In genomic region chr4:26217961-26218676, GRCh38 we compare ENCODE assay signal across 11 cellular contexts.
DNase-seq lines count a peak whose midpoint lies in the region; ATAC-seq and FAIRE-seq lines count a peak whose summit lies in the region.
"Had no signal": no experiment of that assay in that cellular context is flagged by ENCODE, and none has a peak within 500 bp of the region (broad histone marks: within the 10 kb centered on the region; RNA-seq: fewer than 3 reads in every experiment).

No MANE protein-coding gene starts in this region.

- H3K27me3 ChIP-seq in H7 (ENCODE audit: control insufficient read depth, insufficient read depth, low read length) = no peaks in the 10 kb centered on the region

- no peaks in the 10 kb centered on the region for H3K36me3 ChIP-seq in H7 (replicated peaks; ENCODE audit: control insufficient read depth, insufficient read depth, low read length)

- no peak overlapping the region for H3K4me3 ChIP-seq in H7 (ENCODE audit: insufficient read depth, low read depth, low read length)
- H3K4me3 ChIP-seq: A549 had no signal

- DNase-seq in Right ventricle myocardium inferior (ENCODE audit: missing footprints) (no peak), cardiac septum (ENCODE audit: low spot score) (no peak), MV-4-11 (lab: John Stamatoyannopoulos, UW) (peak; percentile 93), hypothalamus (lab: John Stamatoyannopoulos, UW) (peak in 31 of 51 donors; percentile 12 to 77 (median 37)), H7 (no peak), HuH-7.5 (ENCODE audit: low spot score) (no peak), RCC 7860 (ENCODE audit: low spot score) (no peak)
- no peak for DNase-seq in stimulated activated CD4-positive, alpha-beta T cell treated with anti-CD3 and anti-CD28 coated beads, Interleukin-4, amount 100 ng/mL, for 4 hours

- intact Hi-C loops in Right ventricle myocardium inferior (cut with DNase I) = no loop called here
- intact Hi-C loops in cardiac septum (cut with DNase I) = no loop called here

- ATAC-seq in Right ventricle myocardium inferior = peak; percentile 69
- ATAC-seq: A549, Panc1 had no signal

- FAIRE-seq in RCC 7860 (lab: Jason Lieb, UNC) = no peak
- FAIRE-seq: A549, frontal cortex had no signal

Comparison
In these comparisons a context has a peak if more than half of its experiments do, and no peak if none do; other contexts are left out.
1. DNase-seq: peak in MV-4-11 (single experiment) and hypothalamus (31 of 51); none in Right ventricle myocardium inferior (single experiment), cardiac septum (single experiment), H7 (single experiment), stimulated activated CD4-positive, alpha-beta T cell treated with anti-CD3 and anti-CD28 coated beads, Interleukin-4, amount 100 ng/mL, for 4 hours (0 of 2), HuH-7.5 (single experiment) and RCC 7860 (single experiment).